Comparison of ENCODE assay signal across 1 cellular context in genomic region chr11:128906185-128907065, GRCh38.
A peak's percentile ranks its signal among the peaks of the same experiment; 100 is the strongest.
TF ChIP-seq lines count a peak whose summit lies in the region.

No MANE protein-coding gene starts in this region.

TF ChIP-seq in HepG2, 621 proteins besides CTCF, POLR2A, EP300 and RAD21:
- no peak for TF ChIP-seq ZNF646 (CRISPR knock-in tag; IDR thresholded peaks at IDR 0.05)
- TF ChIP-seq IRF2 (CRISPR knock-in tag; IDR thresholded peaks at IDR 0.05), result no peak
- no peak for TF ChIP-seq BATF2 (CRISPR knock-in tag; IDR thresholded peaks at IDR 0.05)
- TF ChIP-seq LCORL (IDR thresholded peaks at IDR 0.05), result no peak
- TF ChIP-seq LCORL (CRISPR knock-in tag; IDR thresholded peaks at IDR 0.05), result no peak
- TF ChIP-seq ZNF543 (CRISPR knock-in tag; IDR thresholded peaks at IDR 0.05), result peak; percentile 92
- TF ChIP-seq PHB2 (IDR thresholded peaks at IDR 0.05; ENCODE audit: partially characterized antibody), result no peak
- no peak for TF ChIP-seq ADNP (CRISPR knock-in tag; IDR thresholded peaks at IDR 0.05)
- no peak for TF ChIP-seq ZSCAN9 (CRISPR knock-in tag; IDR thresholded peaks at IDR 0.05; ENCODE audit: borderline replicate concordance)
